In genomic region chr17:78383725-78384471, GRCh38 we compare ENCODE assay signal across 8 cellular contexts. TPM values are rescaled to one million over a fixed set of nuclear protein-coding genes. Genes with fewer than 3 reads are reported as not detected.
DNase-seq lines count a peak whose midpoint lies in the region; ATAC-seq lines count a peak whose summit lies in the region.

No MANE protein-coding gene starts in this region.

- H3K27ac Mint-ChIP-seq in activated naive CD8-positive, alpha-beta T cell treated with anti-CD3 and anti-CD28 coated beads, Interleukin-2, amount 50 U/mL, for 24 hours = peak overlapping the region; percentile 97

- peaks cover 95% of the 10 kb centered on the region for H3K4me1 Mint-ChIP-seq in activated naive CD8-positive, alpha-beta T cell treated with anti-CD3 and anti-CD28 coated beads, Interleukin-2, amount 50 U/mL, for 24 hours

- H3K4me1 ChIP-seq in right cardiac atrium (ENCODE audit: control insufficient read depth, insufficient read depth, low read length) = peaks cover 11% of the 10 kb centered on the region

- peaks cover 44% of the 10 kb centered on the region for H3K36me3 Mint-ChIP-seq in activated naive CD8-positive, alpha-beta T cell treated with anti-CD3 and anti-CD28 coated beads, Interleukin-2, amount 50 U/mL, for 24 hours (ENCODE audit: low read depth)

- DNase-seq in NOMO-1 (lab: John Stamatoyannopoulos, UW; ENCODE audit: unreplicated experiment in 2 of 2) = peak; percentile 85 to 87
- DNase-seq in activated naive CD8-positive, alpha-beta T cell treated with anti-CD3 and anti-CD28 coated beads, Interleukin-2, amount 50 U/mL, for 24 hours = peak; percentile 62
- peak; percentile 85 to 90 (median 89) for DNase-seq in right cardiac atrium
- peak; percentile 83 for DNase-seq in stimulated activated CD4-positive, alpha-beta T cell treated with anti-CD3 and anti-CD28 coated beads, Interleukin-15, amount 100 ng/mL, for 24 hours
- no peak for DNase-seq in OCI-M1 (lab: John Stamatoyannopoulos, UW)
- no peak for DNase-seq in DMS 273 treated with DMSO at 0.1 percent for 48 hours (lab: John Stamatoyannopoulos, UW)

- H3K9me3 Mint-ChIP-seq in activated naive CD8-positive, alpha-beta T cell treated with anti-CD3 and anti-CD28 coated beads, Interleukin-2, amount 50 U/mL, for 24 hours = no peaks in the 10 kb centered on the region

- no peak overlapping the region for H3K4me3 ChIP-seq in right cardiac atrium (ENCODE audit: low read length)

- intact Hi-C loops in right cardiac atrium (cut with DNase I) = loop anchor here in 1 of 4 donors (5.0 kb wide), 1 partner anchor 33 kb away; no protein-coding TSS in a partner anchor

- no peaks in the 10 kb centered on the region for H3K27me3 ChIP-seq in right cardiac atrium (ENCODE audit: control insufficient read depth, insufficient read depth)

- H3K27me3 Mint-ChIP-seq in activated naive CD8-positive, alpha-beta T cell treated with anti-CD3 and anti-CD28 coated beads, Interleukin-2, amount 50 U/mL, for 24 hours = no peaks in the 10 kb centered on the region

- H3K27ac ChIP-seq in right cardiac atrium (ENCODE audit: low read length) = peak overlapping the region; percentile 76

- no peaks in the 10 kb centered on the region for H3K9me3 ChIP-seq in right cardiac atrium (ENCODE audit: control insufficient read depth, low read length)

- WGBS in right cardiac atrium = 48% methylated on average over 15 of the region's 15 CpGs

- peak overlapping the region; percentile 71 for H3K4me3 Mint-ChIP-seq in activated naive CD8-positive, alpha-beta T cell treated with anti-CD3 and anti-CD28 coated beads, Interleukin-2, amount 50 U/mL, for 24 hours

- peak; percentile 33 for ATAC-seq in GM19463 (IDR thresholded peaks at IDR 0.05; ENCODE audit: unreplicated experiment)
- peak; percentile 48 for ATAC-seq in activated naive CD8-positive, alpha-beta T cell treated with anti-CD3 and anti-CD28 coated beads, Interleukin-2, amount 50 U/mL, for 24 hours
- peak; percentile 84 to 90 for ATAC-seq in right cardiac atrium
- no peak for ATAC-seq in HG03196 (IDR thresholded peaks at IDR 0.05; ENCODE audit: unreplicated experiment)

RNA-seq across cellular contexts. Expression of gene PGS1, which starts 5.4 kb away (rescaled TPM):
- total RNA-seq in right cardiac atrium = 10 to 100 TPM; 20.2 to 22.2 (median 20.8) TPM
- polyA plus RNA-seq in right cardiac atrium = 13.9 TPM

RNA-seq across cellular contexts. Expression of gene SOCS3, which starts 24.0 kb away (rescaled TPM):
- total RNA-seq in right cardiac atrium = 10 to 100 TPM in 3 of 4 donors, 1 to 10 TPM in 1; 6.6 to 51.2 (median 11.6) TPM
- 52.6 TPM for polyA plus RNA-seq in right cardiac atrium

Comparison
In these comparisons a context has a peak if more than half of its experiments do, and no peak if none do; other contexts are left out.
1. DNase-seq: peak in NOMO-1 (2 of 2), activated naive CD8-positive, alpha-beta T cell treated with anti-CD3 and anti-CD28 coated beads, Interleukin-2, amount 50 U/mL, for 24 hours (single experiment), right cardiac atrium (3 of 3) and stimulated activated CD4-positive, alpha-beta T cell treated with anti-CD3 and anti-CD28 coated beads, Interleukin-15, amount 100 ng/mL, for 24 hours (single experiment); none in OCI-M1 (single experiment) and DMS 273 treated with DMSO at 0.1 percent for 48 hours (single experiment).